ENCODE assay signal across 25 cellular contexts in the genomic region with DNA sequence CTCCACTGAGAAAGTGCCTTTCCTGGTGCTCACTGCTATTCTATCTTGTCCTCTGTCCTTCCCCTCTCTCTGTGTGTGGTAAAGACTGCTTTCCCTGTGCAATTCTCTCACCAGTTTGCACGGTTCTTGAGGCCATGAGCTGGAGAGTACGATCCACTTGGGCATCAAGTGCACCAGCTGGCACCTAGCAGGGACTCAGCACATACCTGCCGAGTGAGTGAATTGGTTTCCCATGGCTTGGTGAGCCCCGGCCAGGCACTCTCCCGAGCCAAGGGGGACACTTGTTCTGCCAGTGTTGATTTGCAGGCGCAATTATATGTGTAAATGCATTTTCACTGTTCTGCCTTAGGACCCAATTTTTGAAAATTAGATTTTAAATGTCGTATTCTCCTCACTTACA.
DNase-seq lines count a peak whose midpoint lies in the region; ATAC-seq and TF ChIP-seq lines count a peak whose summit lies in the region.
"Had no signal": no experiment of that assay in that cellular context is flagged by ENCODE, and none has a peak within 500 bp of the region (broad histone marks: within the 10 kb centered on the region; RNA-seq: fewer than 3 reads in every experiment).

No MANE protein-coding gene starts in this region.

- no peak overlapping the region for H3K9ac ChIP-seq in IMR-90 (ENCODE audit: low read depth, low read length)

- no peak overlapping the region for H3K4me3 ChIP-seq in IMR-90 (ENCODE audit: insufficient read depth, low read depth, low read length)
- H3K4me3 ChIP-seq in upper lobe of right lung = no peak overlapping the region
- H3K4me3 ChIP-seq in coronary artery = no peak overlapping the region
- H3K4me3 ChIP-seq: PC-9, vagina had no signal

- no peak overlapping the region for H3K4ac ChIP-seq in IMR-90 (ENCODE audit: low read depth, low read length)

- peak; percentile 94 for DNase-seq in DMS79 treated with DMSO at 0.1 percent for 48 hours (lab: John Stamatoyannopoulos, UW)
- no peak for DNase-seq in IMR-90
- DNase-seq in NCI-H2171 treated with DMSO at 0.1 percent for 48 hours (lab: John Stamatoyannopoulos, UW) = peak; percentile 54
- DNase-seq in cerebellum (ENCODE audit: low spot score) = peak; percentile 81
- no peak for DNase-seq in upper lobe of right lung
- DNase-seq in coronary artery (ENCODE audit: low spot score) = no peak
- no peak for DNase-seq in HuH-7 (ENCODE audit: low spot score)
- DNase-seq: activated CD4-positive, alpha-beta T cell treated with anti-CD3 and anti-CD28 coated beads, Interleukin-2, amount 10 ng/mL, durations not matched to agents 24 days and 14 days; activated naive CD4-positive, alpha-beta T cell; activated T-cell treated with anti-CD3 and anti-CD28 coated beads, Interleukin-2, amount 50 U/mL, for 48 hours; Calu3; effector CD4-positive, alpha-beta T cell; islet precursor cell; left ventricle myocardium superior; naive thymus-derived CD4-positive, alpha-beta T cell; NK-92 treated with Interleukin-12 subunit alpha and Interleukin-12 subunit beta, amount 100 ng/mL, for 24 hours; PC-9; stimulated activated naive CD4-positive, alpha-beta T cell treated with Interleukin-2 at 50 U/mL for 16 hours; SW 1271; T-helper 9 cell had no signal

- TF ChIP-seq CTCF in IMR-90 (conservative IDR thresholded peaks at IDR 0.05; ENCODE audit: low read depth, low read length) = no peak
- TF ChIP-seq CTCF in upper lobe of right lung (IDR thresholded peaks at IDR 0.05) = no peak
- TF ChIP-seq CTCF in coronary artery (IDR thresholded peaks at IDR 0.05) = no peak

- ATAC-seq in IMR-90 (ENCODE audit: low read depth) (no peak), upper lobe of right lung (no peak), GM19467 (IDR thresholded peaks at IDR 0.05; ENCODE audit: unreplicated experiment) (no peak)
- ATAC-seq: left ventricle myocardium superior; naive thymus-derived CD4-positive, alpha-beta T cell; Right ventricle myocardium inferior had no signal

- no peak overlapping the region for H2BK20ac ChIP-seq in IMR-90 (ENCODE audit: low read depth, low read length)

- no peaks in the 10 kb centered on the region for H4K20me1 ChIP-seq in IMR-90 (ENCODE audit: insufficient read depth, low read length)

- H3K27me3 ChIP-seq in IMR-90 (ENCODE audit: control insufficient read depth, insufficient read depth, low read length) = no peaks in the 10 kb centered on the region
- no peaks in the 10 kb centered on the region for H3K27me3 ChIP-seq in upper lobe of right lung
- H3K27me3 ChIP-seq: vagina had no signal

- BruUV-seq in IMR-90 (replicated peaks; lab: Mats Ljungman, UMichigan) = no TSS peak

- H3K56ac ChIP-seq in IMR-90 (ENCODE audit: extremely low read depth, insufficient read depth, low read length) = no peak overlapping the region

- no peak overlapping the region for H2BK5ac ChIP-seq in IMR-90 (ENCODE audit: low read depth, low read length, poor library complexity, severe bottlenecking)

- H2AFZ ChIP-seq in IMR-90 (replicated peaks; ENCODE audit: low read length, poor library complexity) = no peak overlapping the region
- H2AFZ ChIP-seq: PC-9 had no signal

- no peak overlapping the region for H2AK5ac ChIP-seq in IMR-90 (ENCODE audit: low read depth, low read length)

- TF ChIP-seq POLR2A in IMR-90 (IDR thresholded peaks at IDR 0.05; ENCODE audit: low read depth, low read length) = no peak

- H4K5ac ChIP-seq in IMR-90 (ENCODE audit: low read depth, low read length) = no peak overlapping the region

- H3K14ac ChIP-seq in IMR-90 (replicated peaks; ENCODE audit: low read depth, low read length) = no peak overlapping the region

- dilution Hi-C loops in IMR-90 (cut with HindIII; ENCODE audit: low sequenced_read_pairs, unreplicated experiment) = no loop called here

- H3K79me1 ChIP-seq in IMR-90 (ENCODE audit: low read depth in 1 of 2, low read length in 2 of 2) = no peaks in the 10 kb centered on the region

- H3K9me1 ChIP-seq in IMR-90 (ENCODE audit: insufficient read depth, low read length) = 0 out of 2 replicates have a peak, but pooled peaks cover 3% of the 10 kb centered on the region

- no peak overlapping the region for H3K18ac ChIP-seq in IMR-90 (ENCODE audit: low read depth, low read length)

- H3K9me3 ChIP-seq in IMR-90 (ENCODE audit: control insufficient read depth, insufficient read depth, low read length) (no peaks in the 10 kb centered on the region), upper lobe of right lung (no peaks in the 10 kb centered on the region)
- H3K9me3 ChIP-seq: vagina had no signal

- in situ Hi-C loops in IMR-90 (cut with MboI; ENCODE audit: low sequenced_read_pairs) = no loop called here

- intact Hi-C loops in IMR-90 (cut with micrococcal nuclease) = no loop called here
- intact Hi-C loops in upper lobe of right lung (cut with DNase I) = no loop called here

- H4K91ac ChIP-seq in IMR-90 (ENCODE audit: insufficient read depth, low read depth, low read length) = no peak overlapping the region

- H3K23ac ChIP-seq in IMR-90 (ENCODE audit: low read depth, low read length) = no peak overlapping the region

- no peak overlapping the region for H3K4me2 ChIP-seq in IMR-90 (ENCODE audit: low read depth, low read length)
- H3K4me2 ChIP-seq: PC-9 had no signal

- H3K27ac ChIP-seq in IMR-90 (ENCODE audit: insufficient read depth, low read length) (no peak overlapping the region), upper lobe of right lung (no peak overlapping the region), coronary artery (no peak overlapping the region)
- H3K27ac ChIP-seq: epithelial cell of prostate, PC-9, vagina, WERI-Rb-1 had no signal

- no peak overlapping the region for H2BK120ac ChIP-seq in IMR-90 (ENCODE audit: low read depth, low read length)

- 100% methylated on average over 2 of the region's 7 CpGs; no CpG with 5 or more reads in 1 of the 2 experiments for WGBS in IMR-90 (ENCODE audit: extremely low coverage in 2 of 2, insufficient read length in 1 of 2), 2 experiments

- H3K36me3 ChIP-seq in IMR-90 (ENCODE audit: control insufficient read depth, insufficient read depth, low read length) (no peaks in the 10 kb centered on the region), upper lobe of right lung (no peaks in the 10 kb centered on the region)
- H3K36me3 ChIP-seq: vagina, WERI-Rb-1 had no signal

- CTCF ChIA-PET in IMR-90 (lab: Yijun Ruan, JAX) = no interaction called here

- no peak overlapping the region for H2BK15ac ChIP-seq in IMR-90 (ENCODE audit: low read depth, low read length)

- peak overlapping the region; percentile 45 for H2AK9ac ChIP-seq in IMR-90 (replicated peaks; ENCODE audit: low read depth, low read length, poor library complexity)

- H3K4me1 ChIP-seq in IMR-90 (ENCODE audit: control insufficient read depth, insufficient read depth, low read length) (no peaks in the 10 kb centered on the region), upper lobe of right lung (peaks cover 9% of the 10 kb centered on the region)

- TF ChIP-seq RAD21 in IMR-90 (IDR thresholded peaks at IDR 0.05; ENCODE audit: low read length) = no peak

- no peak overlapping the region for H4K8ac ChIP-seq in IMR-90 (ENCODE audit: low read depth in 2 of 2, low read length in 2 of 2)

- POLR2A ChIA-PET in IMR-90 (lab: Charles Lee; ENCODE audit: unreplicated experiment) = no interaction called here

TF ChIP-seq in IMR-90, 13 proteins besides CTCF, POLR2A, EP300 and RAD21:
- TF ChIP-seq MAFK (IDR thresholded peaks at IDR 0.05; ENCODE audit: low read depth, low read length) (no peak), SMC3 (IDR thresholded peaks at IDR 0.05; ENCODE audit: low read depth, low read length) (no peak), FOS (IDR thresholded peaks at IDR 0.05; ENCODE audit: low read depth, low read length) (no peak), CHD1 (IDR thresholded peaks at IDR 0.05; ENCODE audit: low read depth, low read length) (no peak), NFE2L2 (IDR thresholded peaks at IDR 0.05; ENCODE audit: low read depth, low read length) (no peak), USF2 (IDR thresholded peaks at IDR 0.05; ENCODE audit: low read depth, low read length) (no peak), RFX5 (IDR thresholded peaks at IDR 0.05; ENCODE audit: low read depth, low read length) (no peak), CEBPB (IDR thresholded peaks at IDR 0.05; ENCODE audit: low read depth, low read length) (no peak), RCOR1 (IDR thresholded peaks at IDR 0.05; ENCODE audit: insufficient replicate concordance, low read length) (no peak), MAZ (IDR thresholded peaks at IDR 0.05; ENCODE audit: borderline replicate concordance, low read depth, low read length) (no peak)
- TF ChIP-seq, protein P1, sequence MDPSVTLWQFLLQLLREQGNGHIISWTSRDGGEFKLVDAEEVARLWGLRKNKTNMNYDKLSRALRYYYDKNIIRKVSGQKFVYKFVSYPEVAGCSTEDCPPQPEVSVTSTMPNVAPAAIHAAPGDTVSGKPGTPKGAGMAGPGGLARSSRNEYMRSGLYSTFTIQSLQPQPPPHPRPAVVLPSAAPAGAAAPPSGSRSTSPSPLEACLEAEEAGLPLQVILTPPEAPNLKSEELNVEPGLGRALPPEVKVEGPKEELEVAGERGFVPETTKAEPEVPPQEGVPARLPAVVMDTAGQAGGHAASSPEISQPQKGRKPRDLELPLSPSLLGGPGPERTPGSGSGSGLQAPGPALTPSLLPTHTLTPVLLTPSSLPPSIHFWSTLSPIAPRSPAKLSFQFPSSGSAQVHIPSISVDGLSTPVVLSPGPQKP (IDR thresholded peaks at IDR 0.05; ENCODE audit: borderline replicate concordance, low read depth, low read length) = no peak
TF ChIP-seq in IMR-90: peak in this region for 0.

Comparison
In these comparisons a context has a peak if more than half of its experiments do, and no peak if none do; other contexts are left out.
1. DNase-seq: peak in DMS79 treated with DMSO at 0.1 percent for 48 hours (single experiment), NCI-H2171 treated with DMSO at 0.1 percent for 48 hours (single experiment) and cerebellum (single experiment); none in IMR-90 (single experiment), upper lobe of right lung (single experiment), coronary artery (single experiment) and HuH-7 (single experiment).